ENCODE assay signal across 8 cellular contexts in the genomic region with DNA sequence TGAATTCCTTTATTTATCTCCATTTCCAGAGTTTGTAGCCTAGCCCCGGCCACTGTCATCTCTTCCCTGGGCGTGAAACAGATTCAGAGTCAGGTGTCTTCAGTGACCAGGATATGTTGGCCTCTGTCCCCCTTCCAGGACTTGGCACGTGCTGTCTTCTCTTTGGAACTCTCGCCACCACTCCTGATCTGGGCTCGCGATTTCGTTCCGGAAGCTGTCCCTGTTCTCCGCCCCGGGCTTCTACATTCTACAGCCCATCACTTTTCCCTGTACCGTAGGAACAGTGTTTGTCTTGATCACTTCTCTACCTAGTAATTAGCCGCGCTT. TPM values are rescaled to one million over a fixed set of nuclear protein-coding genes. Genes with fewer than 3 reads are reported as not detected.
DNase-seq lines count a peak whose midpoint lies in the region; ATAC-seq, FAIRE-seq and TF ChIP-seq lines count a peak whose summit lies in the region.

No MANE protein-coding gene starts in this region.

- peak overlapping the region; percentile 72 for H3K9ac ChIP-seq in GM12878 (ENCODE audit: control insufficient read depth, insufficient read depth, low read length)
- H3K9ac ChIP-seq in keratinocyte (ENCODE audit: control insufficient read depth, extremely low read depth, insufficient read depth, low read length): peak overlapping the region; percentile 90

- DNase-seq in T-helper 1 cell (no peak), MV-4-11 (lab: John Stamatoyannopoulos, UW) (peak; percentile 20), GM12878 (ENCODE audit: low read depth, low spot score) (no peak), keratinocyte (ENCODE audit: low read depth, low spot score) (no peak), substantia nigra (lab: John Stamatoyannopoulos, UW) (peak in 3 of 49 donors; percentile 44 to 56 (median 48)), NCI-H226 (no peak)

- POLR2A ChIA-PET in GM12878 (lab: Charles Lee): interaction anchor here (1.4 to 1.7 kb wide), 2 partner anchors 78 to 80 kb away, joined by 6 to 8 read pairs; partner anchors contain the start of gene ACSS2

- peaks cover 2% of the 10 kb centered on the region for H3K9me1 ChIP-seq in keratinocyte (ENCODE audit: control insufficient read depth, extremely low read depth, insufficient read depth, low read length)

- dilution Hi-C loops in keratinocyte (cut with MboI; ENCODE audit: extremely low pct_ligation_motif_present, low sequenced_read_pairs): no loop called here

- FAIRE-seq in GM12878 (lab: Jason Lieb, UNC): no peak
- FAIRE-seq in keratinocyte (lab: Jason Lieb, UNC): no peak

- H3K27ac Mint-ChIP-seq in T-helper 1 cell treated with Interleukin-12 subunit alpha and Interleukin-12 subunit beta and Interleukin-4 antibody, amounts not matched to agents 30 μg/mL and 1 μg/mL, for 36 hours: peak overlapping the region; percentile 94

- no peak for TF ChIP-seq EP300 in GM12878 (IDR thresholded peaks at IDR 0.05; ENCODE audit: borderline replicate concordance in 1 of 2, control insufficient read depth in 1 of 2, low read depth in 2 of 2, low read length in 2 of 2)

- peaks cover 8% of the 10 kb centered on the region for H3K4me1 ChIP-seq in GM12878 (ENCODE audit: control insufficient read depth, insufficient read depth, low read length)
- H3K4me1 ChIP-seq in keratinocyte (ENCODE audit: control insufficient read depth, extremely low read depth, insufficient read depth, low read length): peaks cover 38% of the 10 kb centered on the region

- peak overlapping the region; percentile 65 for H2AFZ ChIP-seq in GM12878 (ENCODE audit: control insufficient read depth, low read depth, low read length)
- peak overlapping the region; percentile 82 for H2AFZ ChIP-seq in keratinocyte (ENCODE audit: control insufficient read depth, low read length)

- peak overlapping the region; percentile 74 for H3K27ac ChIP-seq in GM12878 (ENCODE audit: control insufficient read depth, insufficient read depth)
- H3K27ac ChIP-seq in keratinocyte (ENCODE audit: control insufficient read depth, insufficient read depth, low read length): peak overlapping the region; percentile 84
- H3K27ac ChIP-seq in substantia nigra (ENCODE audit: low read depth, low read length, poor library complexity, severe bottlenecking): peak overlapping the region; percentile 94

- SMC1A ChIA-PET in GM12878 (lab: Charles Lee; ENCODE audit: uncharacterized antibody, unreplicated experiment): interaction anchor here (1.3 to 3.5 kb wide), 2 partner anchors 22 to 79 kb away, joined by 3 to 16 read pairs; no protein-coding TSS in a partner anchor

- intact Hi-C loops in GM12878 (cut with micrococcal nuclease; ENCODE audit: unreplicated experiment): loop anchor here (1.0 to 5.0 kb wide), 2 partner anchors 79 to 252 kb away; partner anchors contain the start of gene ACSS2

- no TSS peak for BruUV-seq in GM12878 (replicated peaks; lab: Mats Ljungman, UMichigan)

- TF ChIP-seq CTCF in GM12878 (IDR thresholded peaks at IDR 0.05 in 2 of 3, conservative IDR thresholded peaks at IDR 0.05 in 1 of 3; ENCODE audit: control insufficient read depth in 2 of 3, extremely low read depth in 1 of 3, insufficient read depth in 1 of 3, low read depth in 3 of 3, low read length in 3 of 3): no peak
- TF ChIP-seq CTCF in keratinocyte (optimal IDR thresholded peaks at IDR 0.05 in 1 of 3, IDR thresholded peaks at IDR 0.05 in 1 of 3, conservative IDR thresholded peaks at IDR 0.05 in 1 of 3; ENCODE audit: extremely low read depth in 1 of 3, insufficient read depth in 2 of 3, low read length in 3 of 3): no peak

- RAD21 ChIA-PET in GM12878 (lab: Charles Lee; ENCODE audit: unreplicated experiment): interaction anchor here (0.5 to 6.2 kb wide), 2 partner anchors 74 to 80 kb away, joined by 6 to 71 read pairs; partner anchors contain the start of genes ACSS2 and GGT7

- H3K4me2 ChIP-seq in GM12878 (ENCODE audit: control insufficient read depth, insufficient read depth) (peak overlapping the region; percentile 51), keratinocyte (ENCODE audit: control insufficient read depth, extremely low read depth, insufficient read depth, low read depth, low read length) (peak overlapping the region; percentile 100)

- WGBS in GM12878 (ENCODE audit: insufficient coverage, insufficient replicate concordance, low lambda C conversion rate, missing lambda C conversion rate): 32% methylated on average over 13 of the region's 13 CpGs

- H3K27me3 ChIP-seq in GM12878 (replicated peaks in 1 of 2; ENCODE audit: control insufficient read depth in 2 of 2, insufficient read depth in 2 of 2, low read length in 1 of 2) (no peaks in the 10 kb centered on the region), keratinocyte (ENCODE audit: control insufficient read depth, extremely low read depth, insufficient read depth, low read length) (no peaks in the 10 kb centered on the region)

- in situ Hi-C loops in GM12878 (cut with MboI): loop anchor here (5.0 kb wide), 2 partner anchors 83 to 123 kb away; partner anchors contain the start of gene GGT7

- ATAC-seq in GM12878: no peak
- ATAC-seq in GM18858 (IDR thresholded peaks at IDR 0.05; ENCODE audit: unreplicated experiment): no peak

- H3K27me3 Mint-ChIP-seq in T-helper 1 cell treated with Interleukin-12 subunit alpha and Interleukin-12 subunit beta and Interleukin-4 antibody, amounts not matched to agents 30 μg/mL and 1 μg/mL, for 36 hours (ENCODE audit: low read depth): no peaks in the 10 kb centered on the region

- peaks cover 12% of the 10 kb centered on the region for H3K4me1 Mint-ChIP-seq in T-helper 1 cell treated with Interleukin-12 subunit alpha and Interleukin-12 subunit beta and Interleukin-4 antibody, amounts not matched to agents 30 μg/mL and 1 μg/mL, for 36 hours (ENCODE audit: low read depth)

- no peaks in the 10 kb centered on the region for H4K20me1 ChIP-seq in GM12878 (ENCODE audit: control insufficient read depth, insufficient read depth)
- H4K20me1 ChIP-seq in keratinocyte (ENCODE audit: control insufficient read depth, extremely low read depth, insufficient read depth, low read length): no peaks in the 10 kb centered on the region

- no peaks in the 10 kb centered on the region for H3K9me3 Mint-ChIP-seq in T-helper 1 cell treated with Interleukin-12 subunit alpha and Interleukin-12 subunit beta and Interleukin-4 antibody, amounts not matched to agents 30 μg/mL and 1 μg/mL, for 36 hours

- no peaks in the 10 kb centered on the region; a peak in 1 of 4 replicates for H3K36me3 ChIP-seq in GM12878 (ENCODE audit: control insufficient read depth in 2 of 2, insufficient read depth in 2 of 2, low read length in 1 of 2)
- H3K36me3 ChIP-seq in keratinocyte (ENCODE audit: control insufficient read depth in 2 of 2, extremely low read depth in 1 of 2, insufficient read depth in 2 of 2, low read length in 2 of 2): peaks cover 0 to 4% of the 10 kb centered on the region in 2 experiments

- no peak for TF ChIP-seq POLR2A in GM12878 (IDR thresholded peaks at IDR 0.05; ENCODE audit: low read depth, low read length)

- H3K4me3 ChIP-seq in GM12878 (peak overlapping the region; percentile 86), keratinocyte (ENCODE audit: control insufficient read depth in 2 of 3, extremely low read depth in 1 of 3, insufficient read depth in 2 of 3, low read depth in 1 of 3, low read length in 3 of 3) (peak overlapping the region; percentile 57 to 94 (median 91))

- H3K36me3 Mint-ChIP-seq in T-helper 1 cell treated with Interleukin-12 subunit alpha and Interleukin-12 subunit beta and Interleukin-4 antibody, amounts not matched to agents 30 μg/mL and 1 μg/mL, for 36 hours (ENCODE audit: low read depth): peaks cover 8% of the 10 kb centered on the region

- H3K79me2 ChIP-seq in GM12878 (ENCODE audit: control insufficient read depth, insufficient read depth, low read length) (0 out of 2 replicates have a peak, but pooled peaks cover 2% of the 10 kb centered on the region), keratinocyte (ENCODE audit: control insufficient read depth, insufficient read depth, low read length) (peaks cover 12% of the 10 kb centered on the region)

- CTCF ChIA-PET in GM12878 (lab: Yijun Ruan, JAX): interaction anchor here (1.1 to 5.9 kb wide), 2 partner anchors 81 to 119 kb away, joined by 3 to 99 read pairs; partner anchors contain the start of genes ACSS2 and GGT7

- TF ChIP-seq RAD21 in GM12878 (IDR thresholded peaks at IDR 0.05; ENCODE audit: insufficient read depth, low read depth, low read length): no peak

- peak overlapping the region; percentile 97 for H3K4me3 Mint-ChIP-seq in T-helper 1 cell treated with Interleukin-12 subunit alpha and Interleukin-12 subunit beta and Interleukin-4 antibody, amounts not matched to agents 30 μg/mL and 1 μg/mL, for 36 hours

- H3K9me3 ChIP-seq in GM12878 (replicated peaks; ENCODE audit: control insufficient read depth, insufficient read depth, low read length) (no peaks in the 10 kb centered on the region), keratinocyte (ENCODE audit: control insufficient read depth, low read depth, low read length) (no peaks in the 10 kb centered on the region)

RNA-seq across cellular contexts. Expression of gene GSS, which starts 0.7 kb away (rescaled TPM):
- total RNA-seq in GM12878 (2013; cell fraction: nucleolus; rRNA removed): 28.6 and 36.4 TPM in 2 replicates
- 76.8 and 89.5 TPM in 2 replicates for total RNA-seq in GM12878 (2014; rRNA removed)
- total RNA-seq in GM12878 (2014; rRNA removed; fragmentation: Illumina TruSeq; extraction: Trizol): 56.6 and 57.3 TPM in 2 replicates
- total RNA-seq in GM12878 (2021): 62.7 and 66.3 TPM in 2 replicates
- polyA plus RNA-seq in GM12878 (2011; ENCODE audit: low read depth): 27.4 TPM
- polyA plus RNA-seq in GM12878 (2011; rRNA removed): 45.7 and 65.8 TPM in 2 replicates
- polyA plus RNA-seq in GM12878 (2011; cell fraction: cytosol; rRNA removed): 67.0 and 79.0 TPM in 2 replicates
- 81.9 and 92.0 TPM in 2 replicates for polyA plus RNA-seq in GM12878 (2011; cell fraction: nucleus; rRNA removed)
- 36.8 and 40.4 TPM in 2 replicates for polyA plus RNA-seq in GM12878 (2012)
- polyA plus RNA-seq in GM12878 (2014; fragmentation: Illumina TruSeq; extraction: Trizol): 49.8 and 69.0 TPM in 2 replicates
- 10 to 100 TPM; 12.7 to 39.5 TPM for polyA plus RNA-seq in GM12878 (2014; fragmentation: Nextera tagmentation; extraction: Ambion mirVana)
- polyA plus RNA-seq in GM12878 (2014; rRNA removed): 78.8 and 79.5 TPM in 2 replicates
- polyA plus RNA-seq in GM12878 (2016; fragmentation: Nextera tagmentation; extraction: Ambion mirVana): 100 to 1,000 TPM; 106 to 120 TPM
- polyA minus RNA-seq in GM12878 (2011; rRNA and poly(A)+ RNA removed): 39.4 and 51.5 TPM in 2 replicates
- polyA minus RNA-seq in GM12878 (2011; cell fraction: cytosol; rRNA and poly(A)+ RNA removed): 16.6 and 16.8 TPM in 2 replicates
- 24.3 and 29.4 TPM in 2 replicates for polyA minus RNA-seq in GM12878 (2011; cell fraction: nucleus; rRNA and poly(A)+ RNA removed)
- polyA plus RNA-seq in keratinocyte: 101 to 112 TPM (median 101 TPM) in 3 replicates
- 45.3 TPM for polyA plus RNA-seq in keratinocyte (2011; ENCODE audit: low read depth)
- polyA plus RNA-seq in keratinocyte (2011; cell fraction: cytosol; rRNA removed): 72.4 and 83.5 TPM in 2 replicates
- 202 and 228 TPM in 2 replicates for polyA plus RNA-seq in keratinocyte (2011; cell fraction: nucleus; rRNA removed)
- polyA plus RNA-seq in keratinocyte (2012; ENCODE audit: low replicate concordance): 63.4 and 75.6 TPM in 2 replicates
- polyA minus RNA-seq in keratinocyte: 70.1 to 79.0 TPM (median 75.7 TPM) in 3 replicates
- 35.9 TPM for polyA minus RNA-seq in keratinocyte (2011; cell fraction: cytosol; rRNA and poly(A)+ RNA removed)
- 34.3 and 51.7 TPM in 2 replicates for polyA minus RNA-seq in keratinocyte (2011; cell fraction: nucleus; rRNA and poly(A)+ RNA removed)

RNA-seq across cellular contexts. Expression of gene MYH7B, which starts 0.8 kb away (rescaled TPM):
- 1.3 and 1.4 TPM in 2 replicates for total RNA-seq in GM12878 (2013; cell fraction: nucleolus; rRNA removed)
- under 0.01 TPM in 1 of 2 replicates, not detected in the other for total RNA-seq in GM12878 (2014; rRNA removed)
- 0.04 TPM in 1 of 2 replicates, not detected in the other for total RNA-seq in GM12878 (2014; rRNA removed; fragmentation: Illumina TruSeq; extraction: Trizol)
- 0.13 TPM in 1 of 2 replicates, not detected in the other for total RNA-seq in GM12878 (2021)
- polyA plus RNA-seq in GM12878 (2011; ENCODE audit: low read depth): 0.55 TPM
- 0.09 and 0.22 TPM in 2 replicates for polyA plus RNA-seq in GM12878 (2011; rRNA removed)
- 0.09 and 0.12 TPM in 2 replicates for polyA plus RNA-seq in GM12878 (2011; cell fraction: cytosol; rRNA removed)
- 0.69 and 0.98 TPM in 2 replicates for polyA plus RNA-seq in GM12878 (2011; cell fraction: nucleus; rRNA removed)
- 0.43 and 1.1 TPM in 2 replicates for polyA plus RNA-seq in GM12878 (2012)
- 0.01 TPM in 1 of 2 replicates, not detected in the other for polyA plus RNA-seq in GM12878 (2014; fragmentation: Illumina TruSeq; extraction: Trizol)
- not detected for polyA plus RNA-seq in GM12878 (2014; fragmentation: Nextera tagmentation; extraction: Ambion mirVana)
- polyA plus RNA-seq in GM12878 (2014; rRNA removed): 0.20 and 0.37 TPM in 2 replicates
- polyA plus RNA-seq in GM12878 (2016; fragmentation: Nextera tagmentation; extraction: Ambion mirVana): under 1 TPM; 0.25 to 0.40 TPM
- polyA minus RNA-seq in GM12878 (2011; rRNA and poly(A)+ RNA removed): 0.15 TPM in 1 of 2 replicates, not detected in the other
- not detected in 2 replicates for polyA minus RNA-seq in GM12878 (2011; cell fraction: cytosol; rRNA and poly(A)+ RNA removed)
- not detected in 2 replicates for polyA minus RNA-seq in GM12878 (2011; cell fraction: nucleus; rRNA and poly(A)+ RNA removed)
- polyA plus RNA-seq in keratinocyte: 0.01 TPM in 2 of 3 replicates, not detected in the other
- 0.04 TPM for polyA plus RNA-seq in keratinocyte (2011; ENCODE audit: low read depth)
- not detected in 2 replicates for polyA plus RNA-seq in keratinocyte (2011; cell fraction: cytosol; rRNA removed)
- 0.01 and 0.04 TPM in 2 replicates for polyA plus RNA-seq in keratinocyte (2011; cell fraction: nucleus; rRNA removed)
- polyA plus RNA-seq in keratinocyte (2012; ENCODE audit: low replicate concordance): 0.47 TPM in 1 of 2 replicates, not detected in the other
- polyA minus RNA-seq in keratinocyte: 0.07 to 0.16 TPM in 2 of 3 replicates, not detected in the other
- not detected for polyA minus RNA-seq in keratinocyte (2011; cell fraction: cytosol; rRNA and poly(A)+ RNA removed)
- polyA minus RNA-seq in keratinocyte (2011; cell fraction: nucleus; rRNA and poly(A)+ RNA removed): not detected in 2 replicates
